Comparison of ENCODE assay signal across 8 cellular contexts in genomic region chr7:75156913-75157399, GRCh38.
DNase-seq lines count a peak whose midpoint lies in the region; ATAC-seq, FAIRE-seq and TF ChIP-seq lines count a peak whose summit lies in the region.
"Not testable (repeated sequence)": the region's sequence is repeated elsewhere in the genome, so short reads cannot be mapped to it uniquely, and the experiment has no call there.

No MANE protein-coding gene starts in this region.

- H3K4me2 ChIP-seq in DOHH2 (ENCODE audit: low read length): peak overlapping the region; percentile 52

- not testable (repeated sequence) for H3K27ac ChIP-seq in DOHH2 (ENCODE audit: low read depth, low read length)
- H3K27ac ChIP-seq in pancreas: peak overlapping the region in 1 of 4 donors; percentile 68

- H3K9me3 ChIP-seq in DOHH2 (ENCODE audit: control insufficient read depth, insufficient read depth, low read length); pancreas: not testable (repeated sequence)

- not testable (repeated sequence) for H3K9me3 Mint-ChIP-seq in activated naive CD8-positive, alpha-beta T cell treated with anti-CD3 and anti-CD28 coated beads, Interleukin-2, amount 10 ng/mL, durations not matched to agents 7 days and 5 days

- 0 to 1% methylated on average over 6 to 41 of the region's 52 CpGs for WGBS in pancreas, 2 donors

- H3K36me3 ChIP-seq in DOHH2 (ENCODE audit: control insufficient read depth, low read length); pancreas: not testable (repeated sequence)

- not testable (repeated sequence) for H3K36me3 Mint-ChIP-seq in activated naive CD8-positive, alpha-beta T cell treated with anti-CD3 and anti-CD28 coated beads, Interleukin-2, amount 10 ng/mL, durations not matched to agents 7 days and 5 days

- peak overlapping the region; percentile 44 for H3K4me3 ChIP-seq in DOHH2 (ENCODE audit: low read length)
- peak overlapping the region; percentile 14 to 38 (median 20) for H3K4me3 ChIP-seq in pancreas

- intact Hi-C loops in cardiac septum (cut with DNase I); pancreas (cut with DNase I): not testable (repeated sequence)

- not testable (repeated sequence) for H3F3A ChIP-seq in DOHH2 (ENCODE audit: control insufficient read depth, insufficient read depth)

- not testable (repeated sequence) for H3K27me3 Mint-ChIP-seq in activated naive CD8-positive, alpha-beta T cell treated with anti-CD3 and anti-CD28 coated beads, Interleukin-2, amount 10 ng/mL, durations not matched to agents 7 days and 5 days

- POLR2A ChIA-PET in activated naive CD8-positive, alpha-beta T cell treated with anti-CD3 and anti-CD28 coated beads, Interleukin-2, amount 10 ng/mL, durations not matched to agents 7 days and 5 days (lab: Charles Lee): not testable (repeated sequence)

- not testable (repeated sequence) for H3K9me2 ChIP-seq in DOHH2 (replicated peaks; ENCODE audit: control insufficient read depth, low read length)

- not testable (repeated sequence) for H4K20me1 ChIP-seq in DOHH2 (ENCODE audit: control insufficient read depth, insufficient read depth, low read depth, low read length)

- H3K27me3 ChIP-seq in DOHH2 (ENCODE audit: control insufficient read depth, low read length); pancreas: not testable (repeated sequence)

- ATAC-seq in GM21619 (IDR thresholded peaks at IDR 0.05; ENCODE audit: unreplicated experiment): peak; percentile 81
- peak; percentile 87 for ATAC-seq in HG03354 (IDR thresholded peaks at IDR 0.05; ENCODE audit: poor library complexity, severe bottlenecking, unreplicated experiment)
- ATAC-seq in activated naive CD8-positive, alpha-beta T cell treated with anti-CD3 and anti-CD28 coated beads, Interleukin-2, amount 10 ng/mL, durations not matched to agents 7 days and 5 days (ENCODE audit: low read depth): peak; percentile 92
- ATAC-seq in pancreas: peak; percentile 95 to 98 (median 97)

- peak; percentile 94 for DNase-seq in activated CD4-positive, CD25-positive, alpha-beta regulatory T cell treated with anti-CD3 and anti-CD28 coated beads, Interleukin-2, amount 50 U/mL, for 72 hours
- DNase-seq in activated naive CD8-positive, alpha-beta T cell treated with anti-CD3 and anti-CD28 coated beads, Interleukin-2, amount 10 ng/mL, durations not matched to agents 7 days and 5 days: peak; percentile 96
- peak; percentile 97 for DNase-seq in cardiac septum (ENCODE audit: low spot score)
- peak; percentile 92 to 99 (median 96) for DNase-seq in pancreas
- peak; percentile 88 to 92 for DNase-seq in stimulated activated CD8-positive, alpha-beta memory T cell treated with anti-CD3 and anti-CD28 coated beads, Interleukin-4, amount 100 ng/mL, for 4 hours (ENCODE audit: low read depth in 2 of 2, low spot score in 1 of 2)

- peak overlapping the region; percentile 37 for H3K4me3 Mint-ChIP-seq in activated naive CD8-positive, alpha-beta T cell treated with anti-CD3 and anti-CD28 coated beads, Interleukin-2, amount 10 ng/mL, durations not matched to agents 7 days and 5 days

- not testable (repeated sequence) for H3K4me1 Mint-ChIP-seq in activated naive CD8-positive, alpha-beta T cell treated with anti-CD3 and anti-CD28 coated beads, Interleukin-2, amount 10 ng/mL, durations not matched to agents 7 days and 5 days

- peak; percentile 13 for FAIRE-seq in pancreas (lab: Jason Lieb, UNC)

- not testable (repeated sequence) for H3K79me2 ChIP-seq in DOHH2 (ENCODE audit: control insufficient read depth, low read length)

- TF ChIP-seq CTCF in DOHH2 (IDR thresholded peaks at IDR 0.05; ENCODE audit: low read depth, low read length, poor library complexity, severe bottlenecking); pancreas (IDR thresholded peaks at IDR 0.05): not testable (repeated sequence)

- not testable (repeated sequence) for H3K4me1 ChIP-seq in DOHH2 (ENCODE audit: control insufficient read depth, low read length); pancreas

- not testable (repeated sequence) for H3K27ac Mint-ChIP-seq in activated naive CD8-positive, alpha-beta T cell treated with anti-CD3 and anti-CD28 coated beads, Interleukin-2, amount 10 ng/mL, durations not matched to agents 7 days and 5 days
